ENCODE assay signal across 1 cellular context in genomic region chr1:166090244-166090643, GRCh38.
TF ChIP-seq lines count a peak whose summit lies in the region.

No MANE protein-coding gene starts in this region.

TF ChIP-seq in WTC11, 78 proteins besides CTCF, POLR2A, EP300 and RAD21 (continued from another document):
- TF ChIP-seq ETV6 (CRISPR knock-in tag; IDR thresholded peaks at IDR 0.05) (no peak), PRRX2 (CRISPR knock-in tag; IDR thresholded peaks at IDR 0.05) (no peak)
- TF ChIP-seq, protein P1, sequence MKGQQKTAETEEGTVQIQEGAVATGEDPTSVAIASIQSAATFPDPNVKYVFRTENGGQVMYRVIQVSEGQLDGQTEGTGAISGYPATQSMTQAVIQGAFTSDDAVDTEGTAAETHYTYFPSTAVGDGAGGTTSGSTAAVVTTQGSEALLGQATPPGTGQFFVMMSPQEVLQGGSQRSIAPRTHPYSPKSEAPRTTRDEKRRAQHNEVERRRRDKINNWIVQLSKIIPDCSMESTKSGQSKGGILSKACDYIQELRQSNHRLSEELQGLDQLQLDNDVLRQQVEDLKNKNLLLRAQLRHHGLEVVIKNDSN (CRISPR knock-in tag; IDR thresholded peaks at IDR 0.05) = no peak
